In the genomic region with DNA sequence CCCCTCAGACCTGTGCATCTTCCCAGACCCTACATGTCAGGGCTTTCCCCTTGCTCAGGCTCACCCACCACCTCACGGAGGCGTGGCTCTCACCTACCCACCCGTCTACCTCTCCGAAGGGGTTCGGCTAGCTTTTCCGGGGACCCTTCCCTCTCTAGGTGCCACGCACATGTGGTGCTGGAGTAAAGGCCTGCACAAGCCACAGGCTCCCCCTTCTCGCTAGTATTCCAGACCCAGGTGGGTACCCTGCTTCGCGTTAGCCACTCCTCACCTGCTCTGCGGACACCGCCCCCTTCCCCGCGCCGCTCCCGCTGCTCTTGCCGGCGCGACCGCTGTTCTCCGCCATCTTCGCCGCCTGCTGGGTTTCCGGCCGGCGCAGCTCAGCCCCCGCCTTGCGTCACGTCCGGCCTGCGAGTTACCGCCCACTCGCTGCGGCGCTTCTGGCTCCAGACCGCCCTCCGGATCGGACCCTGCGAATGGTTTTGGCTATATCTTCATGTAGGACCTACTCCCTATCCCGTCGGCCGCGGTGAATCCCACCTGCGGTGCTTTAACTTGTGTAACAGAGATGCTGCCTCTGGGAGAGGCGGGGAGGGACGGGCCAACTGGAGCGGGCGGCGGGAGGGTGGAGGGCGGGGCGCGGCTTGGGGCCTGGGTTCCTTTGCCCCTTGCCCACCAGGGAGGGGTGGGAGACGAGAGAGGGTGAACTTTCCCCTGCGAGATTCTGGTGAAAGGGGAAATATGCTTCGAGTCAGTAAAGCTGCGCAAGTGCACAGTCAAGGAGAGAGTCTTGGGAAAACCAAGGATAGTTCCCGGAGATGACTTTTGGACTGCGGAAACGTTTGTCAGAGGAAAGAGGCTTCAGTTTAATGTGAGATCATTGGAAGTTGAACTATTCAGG, we compare ENCODE assay signal across 8 cellular contexts. TPM values are rescaled to one million over a fixed set of nuclear protein-coding genes. Genes with fewer than 3 reads are reported as not detected.
DNase-seq lines count a peak whose midpoint lies in the region; ATAC-seq and TF ChIP-seq lines count a peak whose summit lies in the region.

TSS of gene NIT1 (plus strand) at position 425 of the 901 bp plus-strand sequence. CDS start at position 497, 72 bp downstream.
TSS of gene PFDN2 (minus strand) at position 357 of the 901 bp plus-strand sequence. CDS start at position 346, 11 bp downstream.

- peak within 1 kb of the TSS; percentile 96 for H3K27ac Mint-ChIP-seq in activated T-helper 2 cell treated with anti-CD3 and anti-CD28 coated beads, Interferon-gamma antibody, Interleukin-2, Interleukin-4, amounts not matched to agents 10 μg/mL and 5 μg/mL and 100 μg/mL, durations not matched to agents 14 hours and 24 hours and 36 hours
- peak within 1 kb of the TSS; percentile 57 to 99 (median 93) for H3K27ac Mint-ChIP-seq in naive thymus-derived CD4-positive, alpha-beta T cell
- peak within 1 kb of the TSS; percentile 94 for H3K27ac Mint-ChIP-seq in stimulated activated memory B cell treated with anti-CD40 and anti-IgM and Interleukin-4, amounts not matched to agents 10 μg/mL and 1 μg/mL and 100 μg/mL, for 72 hours

- CTCF ChIA-PET in RWPE1 (lab: Yijun Ruan, JAX), result no interaction called here
- CTCF ChIA-PET in naive thymus-derived CD4-positive, alpha-beta T cell (lab: Charles Lee), result interaction anchor here (0.6 to 1.8 kb wide), 10 partner anchors 10 to 129 kb away, joined by 3 to 5 read pairs (median 3); partner anchors contain the start of genes DEDD and TOMM40L

- POLR2A ChIA-PET in RWPE1 (lab: Yijun Ruan, JAX; ENCODE audit: low non-redundant PET), result interaction anchor here (0.6 kb wide), 1 partner anchor 12 kb away, joined by 7 read pairs; no protein-coding TSS in a partner anchor
- POLR2A ChIA-PET in naive thymus-derived CD4-positive, alpha-beta T cell (lab: Charles Lee), result interaction anchor here (0.5 to 3.3 kb wide), 20 partner anchors 8 to 329 kb away, joined by 3 to 24 read pairs (median 6); partner anchors contain the start of genes ARHGAP30, DEDD, F11R and KLHDC9

- H3K4me1 Mint-ChIP-seq in activated T-helper 2 cell treated with anti-CD3 and anti-CD28 coated beads, Interferon-gamma antibody, Interleukin-2, Interleukin-4, amounts not matched to agents 10 μg/mL and 5 μg/mL and 100 μg/mL, durations not matched to agents 14 hours and 24 hours and 36 hours (ENCODE audit: low read depth), result peaks cover 51% of the 10 kb centered on the region
- peaks cover 44 to 82% (median 78%) of the 10 kb centered on the region in 7 donors for H3K4me1 Mint-ChIP-seq in naive thymus-derived CD4-positive, alpha-beta T cell
- H3K4me1 Mint-ChIP-seq in stimulated activated memory B cell treated with anti-CD40 and anti-IgM and Interleukin-4, amounts not matched to agents 10 μg/mL and 1 μg/mL and 100 μg/mL, for 72 hours, result peaks cover 85% of the 10 kb centered on the region

- H2AFZ ChIP-seq in DND-41 (ENCODE audit: low read depth, low read length), result peak within 1 kb of the TSS; percentile 88

- H3K27me3 Mint-ChIP-seq in activated T-helper 2 cell treated with anti-CD3 and anti-CD28 coated beads, Interferon-gamma antibody, Interleukin-2, Interleukin-4, amounts not matched to agents 10 μg/mL and 5 μg/mL and 100 μg/mL, durations not matched to agents 14 hours and 24 hours and 36 hours (ENCODE audit: low read depth), result no peaks in the 10 kb centered on the region
- H3K27me3 Mint-ChIP-seq in naive thymus-derived CD4-positive, alpha-beta T cell, result no peaks in the 10 kb centered on the region
- no peaks in the 10 kb centered on the region for H3K27me3 Mint-ChIP-seq in stimulated activated memory B cell treated with anti-CD40 and anti-IgM and Interleukin-4, amounts not matched to agents 10 μg/mL and 1 μg/mL and 100 μg/mL, for 72 hours

- intact Hi-C loops in activated T-helper 2 cell treated with anti-CD3 and anti-CD28 coated beads, Interferon-gamma antibody, Interleukin-2, Interleukin-4, amounts not matched to agents 10 μg/mL and 5 μg/mL and 100 μg/mL, durations not matched to agents 14 hours and 24 hours and 36 hours (cut with micrococcal nuclease), result loop anchor here (1.0 to 10.0 kb wide), 8 partner anchors 14 to 493 kb away; partner anchors contain the start of genes CD48, DEDD, PPOX and USF1
- intact Hi-C loops in naive thymus-derived CD4-positive, alpha-beta T cell (cut with micrococcal nuclease), result loop anchor here (1.0 to 5.0 kb wide), 10 partner anchors 14 to 775 kb away; partner anchors contain the start of genes DEDD (in 2 of the 2), COPA (in 1 of the 2), KLHDC9 (in 1 of the 2) and LY9 (in 1 of the 2)

- peaks cover 69% of the 10 kb centered on the region for H3K36me3 Mint-ChIP-seq in activated T-helper 2 cell treated with anti-CD3 and anti-CD28 coated beads, Interferon-gamma antibody, Interleukin-2, Interleukin-4, amounts not matched to agents 10 μg/mL and 5 μg/mL and 100 μg/mL, durations not matched to agents 14 hours and 24 hours and 36 hours (ENCODE audit: low read depth)
- H3K36me3 Mint-ChIP-seq in naive thymus-derived CD4-positive, alpha-beta T cell, result peaks cover 4 to 24% (median 10%) of the 10 kb centered on the region in 5 donors
- H3K36me3 Mint-ChIP-seq in stimulated activated memory B cell treated with anti-CD40 and anti-IgM and Interleukin-4, amounts not matched to agents 10 μg/mL and 1 μg/mL and 100 μg/mL, for 72 hours, result peaks cover 37% of the 10 kb centered on the region

- H3K9me3 Mint-ChIP-seq in activated T-helper 2 cell treated with anti-CD3 and anti-CD28 coated beads, Interferon-gamma antibody, Interleukin-2, Interleukin-4, amounts not matched to agents 10 μg/mL and 5 μg/mL and 100 μg/mL, durations not matched to agents 14 hours and 24 hours and 36 hours, result no peaks in the 10 kb centered on the region
- H3K9me3 Mint-ChIP-seq in naive thymus-derived CD4-positive, alpha-beta T cell, result no peaks in the 10 kb centered on the region
- H3K9me3 Mint-ChIP-seq in stimulated activated memory B cell treated with anti-CD40 and anti-IgM and Interleukin-4, amounts not matched to agents 10 μg/mL and 1 μg/mL and 100 μg/mL, for 72 hours, result no peaks in the 10 kb centered on the region

- H3K79me2 ChIP-seq in DND-41 (ENCODE audit: insufficient read depth, low read length), result peaks cover 70% of the 10 kb centered on the region

- TF ChIP-seq CTCF in DND-41 (IDR thresholded peaks at IDR 0.05; ENCODE audit: borderline replicate concordance, extremely low read depth, low read length, poor library complexity, severe bottlenecking) (peak; percentile 4), RWPE1 (conservative IDR thresholded peaks at IDR 0.05; ENCODE audit: low read depth) (no peak), fibroblast of mammary gland (conservative IDR thresholded peaks at IDR 0.05; ENCODE audit: control insufficient read depth, insufficient read depth, low read depth, low read length) (no peak)

- DNase-seq in DND-41 (peak; percentile 82), RWPE1 (ENCODE audit: low spot score) (peak; percentile 80), fibroblast of mammary gland (ENCODE audit: low read depth) (peak; percentile 81)
- DNase-seq in activated T-helper 2 cell treated with anti-CD3 and anti-CD28 coated beads, Interferon-gamma antibody, Interleukin-2, Interleukin-4, amounts not matched to agents 10 μg/mL and 5 μg/mL and 100 μg/mL, durations not matched to agents 14 hours and 24 hours and 36 hours (ENCODE audit: low spot score), result peak; percentile 84
- DNase-seq in naive thymus-derived CD4-positive, alpha-beta T cell, result peak; percentile 76 to 90 (median 85)

- peaks cover 30% of the 10 kb centered on the region; the same call in 1 of the 2 replicates for H4K20me1 ChIP-seq in DND-41 (ENCODE audit: insufficient read depth, low read length)

- peaks cover 56% of the 10 kb centered on the region for H3K36me3 ChIP-seq in DND-41 (ENCODE audit: insufficient read depth, low read length)
- peaks cover 60% of the 10 kb centered on the region for H3K36me3 ChIP-seq in KOPT-K1 (ENCODE audit: insufficient read depth, low read length)
- H3K36me3 ChIP-seq in naive thymus-derived CD4-positive, alpha-beta T cell (ENCODE audit: control insufficient read depth in 2 of 3, insufficient read depth in 3 of 3, low read length in 3 of 3), result peaks cover 4 to 37% (median 16%) of the 10 kb centered on the region in 3 experiments

- ATAC-seq in DND-41 (ENCODE audit: insufficient read depth, low read depth) (peak; percentile 88), GM21786 (IDR thresholded peaks at IDR 0.05; ENCODE audit: unreplicated experiment) (peak; percentile 75)
- peak; percentile 86 for ATAC-seq in naive thymus-derived CD4-positive, alpha-beta T cell
- ATAC-seq in stimulated activated memory B cell treated with anti-CD40 and anti-IgM and Interleukin-4, amounts not matched to agents 10 μg/mL and 1 μg/mL and 100 μg/mL, for 72 hours, result peak; percentile 93

- H3K4me3 Mint-ChIP-seq in activated T-helper 2 cell treated with anti-CD3 and anti-CD28 coated beads, Interferon-gamma antibody, Interleukin-2, Interleukin-4, amounts not matched to agents 10 μg/mL and 5 μg/mL and 100 μg/mL, durations not matched to agents 14 hours and 24 hours and 36 hours (ENCODE audit: low read depth), result peak within 1 kb of the TSS; percentile 93
- peak within 1 kb of the TSS; percentile 92 to 99 (median 95) for H3K4me3 Mint-ChIP-seq in naive thymus-derived CD4-positive, alpha-beta T cell
- H3K4me3 Mint-ChIP-seq in stimulated activated memory B cell treated with anti-CD40 and anti-IgM and Interleukin-4, amounts not matched to agents 10 μg/mL and 1 μg/mL and 100 μg/mL, for 72 hours, result peak within 1 kb of the TSS; percentile 92

- peaks cover 64% of the 10 kb centered on the region for H3K4me1 ChIP-seq in DND-41 (ENCODE audit: insufficient read depth, low read length)
- H3K4me1 ChIP-seq in naive thymus-derived CD4-positive, alpha-beta T cell (ENCODE audit: control insufficient read depth in 2 of 2, insufficient read depth in 2 of 2, low read length in 2 of 2), result peaks cover 31 to 35% of the 10 kb centered on the region in 2 donors

- peak within 1 kb of the TSS; percentile 83 for H3K27ac ChIP-seq in DND-41 (ENCODE audit: low read length)
- H3K27ac ChIP-seq in KOPT-K1 (ENCODE audit: low read depth, low read length, poor library complexity, severe bottlenecking), result peak within 1 kb of the TSS; percentile 85
- peak within 1 kb of the TSS; percentile 96 for H3K27ac ChIP-seq in RWPE1
- H3K27ac ChIP-seq in naive thymus-derived CD4-positive, alpha-beta T cell (ENCODE audit: low read depth, low read length), result peak within 1 kb of the TSS; percentile 92

- H3K27me3 ChIP-seq in DND-41 (ENCODE audit: insufficient read depth, low read length, poor library complexity), result no peaks in the 10 kb centered on the region
- no peaks in the 10 kb centered on the region for H3K27me3 ChIP-seq in naive thymus-derived CD4-positive, alpha-beta T cell (ENCODE audit: control insufficient read depth in 2 of 2, insufficient read depth in 2 of 2, low read length in 2 of 2)

- H3K9me3 ChIP-seq in DND-41 (ENCODE audit: insufficient read depth, low read length, severe bottlenecking) (no peaks in the 10 kb centered on the region), KOPT-K1 (ENCODE audit: insufficient read depth, low read length, poor library complexity, severe bottlenecking) (no peaks in the 10 kb centered on the region)
- no peaks in the 10 kb centered on the region for H3K9me3 ChIP-seq in naive thymus-derived CD4-positive, alpha-beta T cell (ENCODE audit: control insufficient read depth in 2 of 3, low read length in 3 of 3)

- H3K9ac ChIP-seq in DND-41 (ENCODE audit: low read depth, low read length), result peak within 1 kb of the TSS; percentile 76

- peak within 1 kb of the TSS; percentile 62 to 87 for H3K4me3 ChIP-seq in DND-41 (ENCODE audit: low read depth in 1 of 2, low read length in 2 of 2)
- H3K4me3 ChIP-seq in fibroblast of mammary gland (ENCODE audit: control insufficient read depth, low read depth, low read length), result peak within 1 kb of the TSS; percentile 90
- peak within 1 kb of the TSS; percentile 99 for H3K4me3 ChIP-seq in naive thymus-derived CD4-positive, alpha-beta T cell (ENCODE audit: low read length)

- H3K4me2 ChIP-seq in DND-41 (ENCODE audit: insufficient read depth, low read length), result peak within 1 kb of the TSS; percentile 75

RNA-seq across cellular contexts. Expression of gene NIT1, which starts in this region (rescaled TPM):
- total RNA-seq in activated T-helper 2 cell treated with anti-CD3 and anti-CD28 coated beads, Interferon-gamma antibody, Interleukin-2, Interleukin-4, amounts not matched to agents 10 μg/mL and 5 μg/mL and 100 μg/mL, durations not matched to agents 14 hours and 24 hours and 36 hours, result 47.5 and 48.5 TPM in 2 replicates
- 10 to 100 TPM; 23.3 to 49.6 (median 41.8) TPM for total RNA-seq in naive thymus-derived CD4-positive, alpha-beta T cell
- 10 to 100 TPM; 14.1 to 28.4 TPM for polyA plus RNA-seq in naive thymus-derived CD4-positive, alpha-beta T cell

RNA-seq across cellular contexts. Expression of gene PFDN2, which starts in this region (rescaled TPM):
- 138 and 139 TPM in 2 replicates for total RNA-seq in activated T-helper 2 cell treated with anti-CD3 and anti-CD28 coated beads, Interferon-gamma antibody, Interleukin-2, Interleukin-4, amounts not matched to agents 10 μg/mL and 5 μg/mL and 100 μg/mL, durations not matched to agents 14 hours and 24 hours and 36 hours
- 10 to 100 TPM; 32.0 to 67.9 (median 34.0) TPM for total RNA-seq in naive thymus-derived CD4-positive, alpha-beta T cell
- 10 to 100 TPM; 66.6 to 84.0 TPM for polyA plus RNA-seq in naive thymus-derived CD4-positive, alpha-beta T cell

Comparison
In these comparisons a context has a peak if more than half of its experiments do, and no peak if none do; other contexts are left out.
1. Peak in every context shown above with its lines: DNase-seq, ATAC-seq, H3K4me3 ChIP-seq and H3K27ac ChIP-seq.